In genomic region chr16:58243528-58244004, GRCh38 we compare ENCODE assay signal across 10 cellular contexts. TPM values are rescaled to one million over a fixed set of nuclear protein-coding genes. Genes with fewer than 3 reads are reported as not detected.
DNase-seq lines count a peak whose midpoint lies in the region; ATAC-seq and TF ChIP-seq lines count a peak whose summit lies in the region.
"Had no signal": no experiment of that assay in that cellular context is flagged by ENCODE, and none has a peak within 500 bp of the region (broad histone marks: within the 10 kb centered on the region; RNA-seq: fewer than 3 reads in every experiment).

No MANE protein-coding gene starts in this region.

- H3K4me1 ChIP-seq in prostate gland (replicated peaks), result no peaks in the 10 kb centered on the region

- H3K4me3 Mint-ChIP-seq in activated CD4-positive, alpha-beta T cell treated with anti-CD3 and anti-CD28 coated beads for 36 hours, result no peak overlapping the region
- H3K4me3 Mint-ChIP-seq in activated CD4-positive, alpha-beta T cell treated with anti-CD3 and anti-CD28 coated beads, Interleukin-2, amount 10 ng/mL, durations not matched to agents 24 days and 14 days, result no peak overlapping the region
- H3K4me3 Mint-ChIP-seq in HFFc6, result no peak overlapping the region

- CTCF ChIA-PET in activated CD4-positive, alpha-beta T cell treated with anti-CD3 and anti-CD28 coated beads for 36 hours (lab: Charles Lee), result interaction anchor here (0.8 kb wide), 1 partner anchor 830 kb away, joined by 3 read pairs; no protein-coding TSS in a partner anchor

- H3K27me3 Mint-ChIP-seq in activated CD4-positive, alpha-beta T cell treated with anti-CD3 and anti-CD28 coated beads for 36 hours, result peaks cover 27% of the 10 kb centered on the region
- peaks cover 45% of the 10 kb centered on the region for H3K27me3 Mint-ChIP-seq in activated CD4-positive, alpha-beta T cell treated with anti-CD3 and anti-CD28 coated beads, Interleukin-2, amount 10 ng/mL, durations not matched to agents 24 days and 14 days
- peaks cover 43% of the 10 kb centered on the region for H3K27me3 Mint-ChIP-seq in HFFc6 (ENCODE audit: insufficient read depth)

- no peaks in the 10 kb centered on the region for H3K36me3 ChIP-seq in prostate gland
- H3K36me3 ChIP-seq: thoracic aorta had no signal

- DNase-seq in activated CD4-positive, alpha-beta T cell treated with anti-CD3 and anti-CD28 coated beads for 36 hours, result no peak
- DNase-seq in activated CD4-positive, alpha-beta T cell treated with anti-CD3 and anti-CD28 coated beads, Interleukin-2, amount 10 ng/mL, durations not matched to agents 24 days and 14 days, result no peak
- DNase-seq in NAMALWA (ENCODE audit: low spot score) (peak; percentile 81), renal cortical epithelial cell (ENCODE audit: low read depth) (peak; percentile 58), HFFc6 (no peak), prostate gland (ENCODE audit: low spot score) (no peak), ureter (ENCODE audit: low spot score) (no peak)
- DNase-seq: activated T-cell treated with anti-CD3 and anti-CD28 coated beads for 4 hours had no signal

- H3K4me1 Mint-ChIP-seq in activated CD4-positive, alpha-beta T cell treated with anti-CD3 and anti-CD28 coated beads for 36 hours, result peaks cover 6% of the 10 kb centered on the region
- H3K4me1 Mint-ChIP-seq in activated CD4-positive, alpha-beta T cell treated with anti-CD3 and anti-CD28 coated beads, Interleukin-2, amount 10 ng/mL, durations not matched to agents 24 days and 14 days, result peaks cover 6% of the 10 kb centered on the region
- H3K4me1 Mint-ChIP-seq in HFFc6 (ENCODE audit: low read depth), result no peaks in the 10 kb centered on the region

- no peak for TF ChIP-seq POLR2A in prostate gland (IDR thresholded peaks at IDR 0.05)

- no peaks in the 10 kb centered on the region for H3K27me3 ChIP-seq in prostate gland (replicated peaks; ENCODE audit: insufficient read depth)

- 49% methylated on average over 8 of the region's 8 CpGs for WGBS in prostate gland

- H3K27ac ChIP-seq in prostate gland, result no peak overlapping the region
- H3K27ac ChIP-seq: thoracic aorta had no signal

- intact Hi-C loops in activated CD4-positive, alpha-beta T cell treated with anti-CD3 and anti-CD28 coated beads for 36 hours (cut with DNase I, micrococcal nuclease), result no loop called here
- intact Hi-C loops in activated CD4-positive, alpha-beta T cell treated with anti-CD3 and anti-CD28 coated beads, Interleukin-2, amount 10 ng/mL, durations not matched to agents 24 days and 14 days (cut with micrococcal nuclease), result no loop called here
- intact Hi-C loops in prostate gland (cut with DNase I), result no loop called here

- H3K27ac Mint-ChIP-seq in activated CD4-positive, alpha-beta T cell treated with anti-CD3 and anti-CD28 coated beads for 36 hours, result no peak overlapping the region
- H3K27ac Mint-ChIP-seq in activated CD4-positive, alpha-beta T cell treated with anti-CD3 and anti-CD28 coated beads, Interleukin-2, amount 10 ng/mL, durations not matched to agents 24 days and 14 days, result no peak overlapping the region
- H3K27ac Mint-ChIP-seq in HFFc6, result no peak overlapping the region

- POLR2A ChIA-PET in activated CD4-positive, alpha-beta T cell treated with anti-CD3 and anti-CD28 coated beads for 36 hours (lab: Charles Lee), result no interaction called here

- H3K4me3 ChIP-seq in prostate gland, result no peak overlapping the region
- H3K4me3 ChIP-seq: thoracic aorta had no signal

- H3K36me3 Mint-ChIP-seq in activated CD4-positive, alpha-beta T cell treated with anti-CD3 and anti-CD28 coated beads for 36 hours (ENCODE audit: low read depth), result no peaks in the 10 kb centered on the region
- no peaks in the 10 kb centered on the region for H3K36me3 Mint-ChIP-seq in activated CD4-positive, alpha-beta T cell treated with anti-CD3 and anti-CD28 coated beads, Interleukin-2, amount 10 ng/mL, durations not matched to agents 24 days and 14 days (ENCODE audit: low read depth)
- H3K36me3 Mint-ChIP-seq in HFFc6 (ENCODE audit: low read depth), result no peaks in the 10 kb centered on the region

- peak; percentile 61 for ATAC-seq in activated CD4-positive, alpha-beta T cell treated with anti-CD3 and anti-CD28 coated beads for 36 hours
- ATAC-seq in HG02642 (IDR thresholded peaks at IDR 0.05; ENCODE audit: poor library complexity, unreplicated experiment), result peak; percentile 98

- no peaks in the 10 kb centered on the region for H3K9me3 ChIP-seq in prostate gland
- H3K9me3 ChIP-seq: thoracic aorta had no signal

- TF ChIP-seq CTCF in HFFc6 (IDR thresholded peaks at IDR 0.05) (no peak), prostate gland (IDR thresholded peaks at IDR 0.05) (no peak)

- H3K9me3 Mint-ChIP-seq in activated CD4-positive, alpha-beta T cell treated with anti-CD3 and anti-CD28 coated beads for 36 hours (ENCODE audit: low read depth), result no peaks in the 10 kb centered on the region
- no peaks in the 10 kb centered on the region for H3K9me3 Mint-ChIP-seq in activated CD4-positive, alpha-beta T cell treated with anti-CD3 and anti-CD28 coated beads, Interleukin-2, amount 10 ng/mL, durations not matched to agents 24 days and 14 days
- no peaks in the 10 kb centered on the region for H3K9me3 Mint-ChIP-seq in HFFc6

RNA-seq across cellular contexts. Expression of gene CSNK2A2, which starts 45.7 kb away (rescaled TPM):
- 10 to 100 TPM; 85.9 to 92.2 TPM for total RNA-seq in activated CD4-positive, alpha-beta T cell treated with anti-CD3 and anti-CD28 coated beads for 36 hours
- 92.0 and 96.7 TPM in 2 replicates for total RNA-seq in activated CD4-positive, alpha-beta T cell treated with anti-CD3 and anti-CD28 coated beads, Interleukin-2, amount 10 ng/mL, durations not matched to agents 24 days and 14 days
- 27.1 and 73.6 TPM in 2 replicates for total RNA-seq in renal cortical epithelial cell
- total RNA-seq in HFFc6 (2021; fragmentation: NEBNext Ultra II Directional; extraction: Animal tissue kit (Norgen Biotek cat#: 25700)), result 10 to 100 TPM; 57.7 to 66.8 (median 61.2) TPM
- total RNA-seq in prostate gland, result 10 to 100 TPM; 27.8 to 65.0 TPM
- 64.1 TPM for total RNA-seq in ureter

RNA-seq across cellular contexts. Expression of gene PRSS54, which starts 51.3 kb away (rescaled TPM):
- not detected for total RNA-seq in activated CD4-positive, alpha-beta T cell treated with anti-CD3 and anti-CD28 coated beads for 36 hours
- not detected in 2 replicates for total RNA-seq in activated CD4-positive, alpha-beta T cell treated with anti-CD3 and anti-CD28 coated beads, Interleukin-2, amount 10 ng/mL, durations not matched to agents 24 days and 14 days
- total RNA-seq in renal cortical epithelial cell (not detected in 2 replicates), prostate gland (1 to 10 TPM in 1 of 2 donors, not detected in 1; 4.4 TPM), ureter (not detected)
- total RNA-seq in HFFc6 (2021; fragmentation: NEBNext Ultra II Directional; extraction: Animal tissue kit (Norgen Biotek cat#: 25700)), result not detected
- total RNA-seq: thoracic aorta had no signal

Comparison
In these comparisons a context has a peak if more than half of its experiments do, and no peak if none do; other contexts are left out.
1. DNase-seq: peak in NAMALWA (single experiment) and renal cortical epithelial cell (single experiment); none in activated CD4-positive, alpha-beta T cell treated with anti-CD3 and anti-CD28 coated beads for 36 hours (single experiment), activated CD4-positive, alpha-beta T cell treated with anti-CD3 and anti-CD28 coated beads, Interleukin-2, amount 10 ng/mL, durations not matched to agents 24 days and 14 days (single experiment), HFFc6 (single experiment), prostate gland (single experiment) and ureter (single experiment).